Comparison of ENCODE assay signal across 8 cellular contexts in genomic region chr5:154610321-154611154, GRCh38.
A peak's percentile ranks its signal among the peaks of the same experiment; 100 is the strongest.
DNase-seq lines count a peak whose midpoint lies in the region; ATAC-seq and TF ChIP-seq lines count a peak whose summit lies in the region.

No MANE protein-coding gene starts in this region.

- peak; percentile 88 for TF ChIP-seq CTCF in HL-60 (IDR thresholded peaks at IDR 0.05; ENCODE audit: insufficient read depth, low read length)
- TF ChIP-seq CTCF in OCI-LY1 (IDR thresholded peaks at IDR 0.05; ENCODE audit: low read length) = peak; percentile 78
- TF ChIP-seq CTCF in nephron (IDR thresholded peaks at IDR 0.05; ENCODE audit: unreplicated experiment in 3 of 3) = peak; percentile 91 to 93 (median 92)

- H4K20me1 ChIP-seq in OCI-LY1 (ENCODE audit: insufficient read depth, low read length) = no peaks in the 10 kb centered on the region

- H3K27ac ChIP-seq in HL-60 (replicated peaks) (no peak overlapping the region), OCI-LY1 (ENCODE audit: low read depth, low read length, poor library complexity, severe bottlenecking) (no peak overlapping the region)

- DNase-seq in DMS 273 treated with DMSO at 0.1 percent for 48 hours (lab: John Stamatoyannopoulos, UW) (peak; percentile 70), HL-60 (ENCODE audit: low read depth in 1 of 2, low spot score in 1 of 2) (peak; percentile 50 to 76), fibroblast of the conjunctiva (ENCODE audit: low read depth) (peak; percentile 55), stromal cell of bone marrow (ENCODE audit: low read depth) (peak; percentile 27)
- peak; percentile 81 to 82 for DNase-seq in activated T-cell treated with anti-CD3 and anti-CD28 coated beads, Interleukin-2, amount 50 U/mL, for 72 hours

- peak overlapping the region; percentile 50 to 56 for H3K4me3 Mint-ChIP-seq in activated T-cell treated with anti-CD3 and anti-CD28 coated beads, Interleukin-2, amount 50 U/mL, for 72 hours
- H3K4me3 Mint-ChIP-seq in nephron = peak overlapping the region; percentile 56 to 78 (median 71)

- H3K36me3 Mint-ChIP-seq in activated T-cell treated with anti-CD3 and anti-CD28 coated beads, Interleukin-2, amount 50 U/mL, for 72 hours (ENCODE audit: insufficient read depth in 2 of 2) = no peaks in the 10 kb centered on the region
- H3K36me3 Mint-ChIP-seq in nephron (ENCODE audit: low read depth) = no peaks in the 10 kb centered on the region

- ATAC-seq in GM19467 (IDR thresholded peaks at IDR 0.05; ENCODE audit: unreplicated experiment) = peak; percentile 84
- ATAC-seq in activated T-cell treated with anti-CD3 and anti-CD28 coated beads, Interleukin-2, amount 50 U/mL, for 72 hours (replicated peaks in 1 of 2) = peak; percentile 96 to 97

- H3K27ac Mint-ChIP-seq in activated T-cell treated with anti-CD3 and anti-CD28 coated beads, Interleukin-2, amount 50 U/mL, for 72 hours = no peak overlapping the region
- H3K27ac Mint-ChIP-seq in nephron = no peak overlapping the region

- H3K4me3 ChIP-seq in HL-60 (replicated peaks; ENCODE audit: insufficient read depth, low read length) (no peak overlapping the region; the same call in 1 of the 2 replicates), OCI-LY1 (ENCODE audit: low read depth, low read length, poor library complexity, severe bottlenecking) (no peak overlapping the region)

- H3K9ac ChIP-seq in OCI-LY1 (ENCODE audit: low read length) = no peak overlapping the region

- no peaks in the 10 kb centered on the region for H3K9me3 Mint-ChIP-seq in activated T-cell treated with anti-CD3 and anti-CD28 coated beads, Interleukin-2, amount 50 U/mL, for 72 hours
- no peaks in the 10 kb centered on the region for H3K9me3 Mint-ChIP-seq in nephron

- H3K9me2 ChIP-seq in OCI-LY1 (ENCODE audit: low read depth, low read length) = no peaks in the 10 kb centered on the region

- H3K4me1 ChIP-seq in OCI-LY1 (ENCODE audit: insufficient read depth, low read length, severe bottlenecking) = no peaks in the 10 kb centered on the region

- H3K4me1 Mint-ChIP-seq in activated T-cell treated with anti-CD3 and anti-CD28 coated beads, Interleukin-2, amount 50 U/mL, for 72 hours (ENCODE audit: low read depth) = peaks cover 9% of the 10 kb centered on the region
- H3K4me1 Mint-ChIP-seq in nephron = peaks cover 7% of the 10 kb centered on the region

- no peaks in the 10 kb centered on the region for H3K9me3 ChIP-seq in OCI-LY1 (ENCODE audit: low read length)

- H3F3A ChIP-seq in OCI-LY1 (ENCODE audit: insufficient read depth, low read length) = no peaks in the 10 kb centered on the region

- H3K79me2 ChIP-seq in OCI-LY1 (ENCODE audit: insufficient read depth, low read length) = no peaks in the 10 kb centered on the region

- H3K4me2 ChIP-seq in OCI-LY1 (ENCODE audit: low read length) = peak overlapping the region; percentile 40; the same call in 1 of the 2 replicates

- H3K27me3 Mint-ChIP-seq in activated T-cell treated with anti-CD3 and anti-CD28 coated beads, Interleukin-2, amount 50 U/mL, for 72 hours (ENCODE audit: low read depth) = peaks cover 56% of the 10 kb centered on the region
- peaks cover 100% of the 10 kb centered on the region for H3K27me3 Mint-ChIP-seq in nephron (ENCODE audit: low read depth)

- H3K27me3 ChIP-seq in HL-60 (ENCODE audit: insufficient read depth, poor library complexity, severe bottlenecking) = peaks cover 33% of the 10 kb centered on the region
- no peaks in the 10 kb centered on the region for H3K27me3 ChIP-seq in OCI-LY1 (ENCODE audit: insufficient read depth, low read length)

- H3K36me3 ChIP-seq in OCI-LY1 (ENCODE audit: insufficient read depth, low read length) = no peaks in the 10 kb centered on the region

- no peak overlapping the region for H2AFZ ChIP-seq in OCI-LY1 (ENCODE audit: low read length)

Comparison
In these comparisons a context has a peak if more than half of its experiments do, and no peak if none do; other contexts are left out.
1. DNase-seq: peak in every context shown above with its lines; median percentile 82 in activated T-cell treated with anti-CD3 and anti-CD28 coated beads, Interleukin-2, amount 50 U/mL, for 72 hours; 70 in DMS 273 treated with DMSO at 0.1 percent for 48 hours; 63 in HL-60; 55 in fibroblast of the conjunctiva; 27 in stromal cell of bone marrow.